34 cellular contexts compared by ENCODE assay signal in the genomic region with DNA sequence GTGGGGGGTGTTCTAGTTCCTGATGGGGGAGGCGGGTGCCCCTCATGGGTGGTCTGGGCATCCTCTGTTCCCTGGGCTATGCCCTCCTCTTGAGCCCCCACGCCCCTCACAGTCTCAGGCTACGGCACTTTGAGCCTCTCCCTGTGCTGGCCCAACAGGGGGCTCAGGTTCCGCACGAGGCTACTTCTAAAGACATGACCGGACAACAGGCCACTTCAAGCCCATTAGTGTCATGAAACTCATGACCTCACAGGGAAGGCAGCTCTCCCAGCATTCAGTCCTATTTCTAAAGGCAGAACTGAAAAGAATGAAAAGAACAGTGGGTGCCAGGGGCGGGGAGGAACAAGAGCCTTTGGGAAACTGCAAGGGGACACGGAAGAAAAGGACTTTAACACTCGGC. TPM values are rescaled to one million over a fixed set of nuclear protein-coding genes. Genes with fewer than 3 reads are reported as not detected.
DNase-seq lines count a peak whose midpoint lies in the region; FAIRE-seq and TF ChIP-seq lines count a peak whose summit lies in the region.
"Had no signal": no experiment of that assay in that cellular context is flagged by ENCODE, and none has a peak within 500 bp of the region (broad histone marks: within the 10 kb centered on the region; RNA-seq: fewer than 3 reads in every experiment).

No MANE protein-coding gene starts in this region.

- H3K14ac ChIP-seq in H1 (ENCODE audit: insufficient read length): no peak overlapping the region

- H3K27me3 Mint-ChIP-seq in nephron (ENCODE audit: low read depth) (no peaks in the 10 kb centered on the region), type B pancreatic cell (no peaks in the 10 kb centered on the region)

- no peak overlapping the region for H2BK120ac ChIP-seq in H1 (replicated peaks; ENCODE audit: low read depth, low read length)

- H4K20me1 ChIP-seq in H1 (replicated peaks in 1 of 2; ENCODE audit: control insufficient read depth in 1 of 2, insufficient read depth in 2 of 2, low read length in 2 of 2): no peaks in the 10 kb centered on the region

- no peak overlapping the region for H4K91ac ChIP-seq in H1 (replicated peaks; ENCODE audit: insufficient read length, low read length)

- no peak for TF ChIP-seq CTCF in H1 (IDR thresholded peaks at IDR 0.05; ENCODE audit: control extremely low read depth in 1 of 3, insufficient read depth in 1 of 3, low read depth in 1 of 3, low read length in 3 of 3)
- no peak for TF ChIP-seq CTCF in nephron (IDR thresholded peaks at IDR 0.05; ENCODE audit: unreplicated experiment in 3 of 3)
- no peak for TF ChIP-seq CTCF in type B pancreatic cell (conservative IDR thresholded peaks at IDR 0.05)

- TF ChIP-seq EP300 in H1 (IDR thresholded peaks at IDR 0.05; ENCODE audit: borderline replicate concordance in 1 of 2, low read depth in 2 of 2, low read length in 2 of 2): no peak

- H2BK20ac ChIP-seq in H1 (ENCODE audit: low read length): no peak overlapping the region

- H3K27me3 ChIP-seq in H1 (replicated peaks in 1 of 4; ENCODE audit: control insufficient read depth in 3 of 4, extremely low read depth in 1 of 4, insufficient read depth in 3 of 4, low read length in 3 of 4): no peaks in the 10 kb centered on the region
- H3K27me3 ChIP-seq: adrenal gland, brain microvascular endothelial cell, pancreas had no signal

- no peak overlapping the region for H3K23ac ChIP-seq in H1 (ENCODE audit: insufficient read length)

- 83% methylated on average over 6 of the region's 9 CpGs; no CpG with 5 or more reads in 1 of the 2 experiments for WGBS in H1 (ENCODE audit: extremely low coverage in 1 of 2, insufficient coverage in 1 of 2, insufficient read length in 1 of 2, insufficient replicate concordance in 2 of 2, low coverage in 1 of 2, low lambda C conversion rate in 2 of 2, missing lambda C conversion rate in 1 of 2), 2 experiments

- H3K9me3 ChIP-seq in H1 (ENCODE audit: insufficient read depth in 2 of 2, low read depth in 1 of 2, low read length in 1 of 2): no peaks in the 10 kb centered on the region
- H3K9me3 ChIP-seq: adrenal gland, pancreas, SK-N-SH, tibial artery had no signal

- H3K56ac ChIP-seq in H1 (replicated peaks; ENCODE audit: insufficient read length, low read depth, low read length): no peak overlapping the region

- H3K4me1 ChIP-seq in H1 (replicated peaks in 1 of 4; ENCODE audit: control insufficient read depth in 3 of 4, insufficient read depth in 4 of 4, low read length in 3 of 4): peaks cover 0 to 9% (median 5%) of the 10 kb centered on the region in 4 experiments; a peak in 5 of 7 replicates
- H3K4me1 ChIP-seq: adrenal gland, pancreas, tibial artery had no signal

- FAIRE-seq in H1 (lab: Jason Lieb, UNC): no peak
- FAIRE-seq: frontal cortex, GM18507, GM19239, H54, HTR-8/SVneo, K562, pancreas, TTC549 had no signal

- H4K5ac ChIP-seq in H1 (ENCODE audit: insufficient read length, low read depth, low read length): no peak overlapping the region

- peak overlapping the region; percentile 81 for H3K4ac ChIP-seq in H1 (replicated peaks; ENCODE audit: insufficient read length, low read depth, low read length)

- H3K79me1 ChIP-seq in H1 (ENCODE audit: low read depth, low read length): no peaks in the 10 kb centered on the region; the same call in 1 of the 2 replicates

- H3K9ac ChIP-seq in H1 (replicated peaks in 1 of 4; ENCODE audit: extremely low read depth in 1 of 4, low read depth in 3 of 4, low read length in 3 of 4): no peak overlapping the region
- H3K9ac ChIP-seq: SK-N-SH had no signal

- H2BK15ac ChIP-seq in H1 (ENCODE audit: low read length): peak overlapping the region; percentile 66; the same call in 1 of the 2 replicates

- H3K4me2 ChIP-seq in H1 (ENCODE audit: insufficient read depth in 1 of 2, low read depth in 2 of 2, low read length in 2 of 2): no peak overlapping the region; a peak in 1 of 4 replicates
- H3K4me2 ChIP-seq: SK-N-SH had no signal

- TF ChIP-seq POLR2A in H1 (IDR thresholded peaks at IDR 0.05; ENCODE audit: control extremely low read depth in 1 of 2, low read depth in 2 of 2, low read length in 2 of 2): no peak

- H4K8ac ChIP-seq in H1 (ENCODE audit: extremely low read depth, insufficient read depth, low read length): no peak overlapping the region

- H3K9me3 Mint-ChIP-seq in nephron (no peaks in the 10 kb centered on the region), type B pancreatic cell (no peaks in the 10 kb centered on the region)
- H3K9me3 Mint-ChIP-seq: activated naive CD4-positive, alpha-beta T cell treated with anti-CD3 and anti-CD28 coated beads for 36 hours; activated T-cell treated with anti-CD3 and anti-CD28 coated beads, Interleukin-2, amount 50 U/mL, for 72 hours; natural killer cell treated with Interleukin-12 subunit alpha and Interleukin-12 subunit beta and Interleukin-15 and Interleukin-18, amount 100 ng/mL, for 72 hours; T-helper 1 cell treated with Interleukin-12 subunit alpha and Interleukin-12 subunit beta and Interleukin-4 antibody, amounts not matched to agents 30 μg/mL and 1 μg/mL, for 36 hours had no signal

- H3K79me2 ChIP-seq in H1 (ENCODE audit: control insufficient read depth in 1 of 2, insufficient read depth in 2 of 2, low read length in 2 of 2): no peaks in the 10 kb centered on the region

- no peaks in the 10 kb centered on the region for H3K36me3 ChIP-seq in H1 (ENCODE audit: control insufficient read depth in 2 of 4, insufficient read depth in 4 of 4, low read length in 3 of 4)
- H3K36me3 ChIP-seq: adrenal gland, brain microvascular endothelial cell, pancreas, tibial artery had no signal

- H2AFZ ChIP-seq in H1 (ENCODE audit: low read length): no peak overlapping the region

- H3K4me1 Mint-ChIP-seq in nephron (peaks cover 35% of the 10 kb centered on the region), type B pancreatic cell (ENCODE audit: unreplicated experiment) (peaks cover 21% of the 10 kb centered on the region)

- peak overlapping the region; percentile 92; the same call in 1 of the 2 replicates for H2BK12ac ChIP-seq in H1 (ENCODE audit: low read depth, low read length)

- no peak for TF ChIP-seq RAD21 in H1 (IDR thresholded peaks at IDR 0.05 in 1 of 2, conservative IDR thresholded peaks at IDR 0.05 in 1 of 2; ENCODE audit: low read depth in 2 of 2, low read length in 2 of 2)

- H2BK5ac ChIP-seq in H1 (ENCODE audit: low read depth, low read length): peak overlapping the region; percentile 55

- H3K23me2 ChIP-seq in H1 (ENCODE audit: low read depth, low read length): peaks cover 5% of the 10 kb centered on the region; the same call in 1 of the 2 replicates

- no peak overlapping the region for H3K4me3 ChIP-seq in H1 (ENCODE audit: extremely low read depth in 1 of 4, insufficient read depth in 2 of 4, low read depth in 3 of 4, low read length in 4 of 4)
- H3K4me3 ChIP-seq: adrenal gland, K562, lung, pancreas, tibial artery had no signal

- H2AK5ac ChIP-seq in H1 (ENCODE audit: low read depth, low read length): no peak overlapping the region

- H3K4me3 Mint-ChIP-seq in nephron: no peak overlapping the region
- H3K4me3 Mint-ChIP-seq in type B pancreatic cell: no peak overlapping the region
- H3K4me3 Mint-ChIP-seq: activated naive CD4-positive, alpha-beta T cell treated with anti-CD3 and anti-CD28 coated beads for 36 hours; activated T-cell treated with anti-CD3 and anti-CD28 coated beads, Interleukin-2, amount 50 U/mL, for 72 hours; natural killer cell treated with Interleukin-12 subunit alpha and Interleukin-12 subunit beta and Interleukin-15 and Interleukin-18, amount 100 ng/mL, for 72 hours; T-helper 1 cell treated with Interleukin-12 subunit alpha and Interleukin-12 subunit beta and Interleukin-4 antibody, amounts not matched to agents 30 μg/mL and 1 μg/mL, for 36 hours had no signal

- POLR2A ChIA-PET in H1 (lab: Charles Lee; ENCODE audit: partially characterized antibody): interaction anchor here (0.7 to 1.6 kb wide), 3 partner anchors 10 to 129 kb away, joined by 3 to 4 read pairs (median 3); no protein-coding TSS in a partner anchor

- no peak overlapping the region for H3K27ac ChIP-seq in H1 (ENCODE audit: low read depth, low read length)
- H3K27ac ChIP-seq: 22Rv1, adrenal gland, brain microvascular endothelial cell, pancreas, tibial artery had no signal

- CTCF ChIA-PET in H1 (lab: Charles Lee; ENCODE audit: partially characterized antibody): interaction anchor here (1.1 to 2.7 kb wide), 3 partner anchors 12 to 83 kb away, joined by 5 to 16 read pairs (median 10); partner anchors contain the start of gene COL23A1

- DNase-seq in DMS79 treated with DMSO at 0.1 percent for 48 hours (lab: John Stamatoyannopoulos, UW) (peak; percentile 4), DMS79 (lab: John Stamatoyannopoulos, UW) (no peak), H1 (ENCODE audit: low read depth in 1 of 2, low spot score in 2 of 2) (no peak), type B pancreatic cell (ENCODE audit: extremely low spot score, unreplicated experiment) (no peak), NCI-H2029 (lab: John Stamatoyannopoulos, UW) (no peak), HPDE6-E6E7 (ENCODE audit: extremely low spot score) (no peak), GM19240 (ENCODE audit: insufficient read length, low spot score) (no peak)
- DNase-seq: activated CD4-positive, alpha-beta T cell treated with anti-CD3 and anti-CD28 coated beads, Interleukin-2, amount 50 U/mL, for 48 hours; activated naive CD4-positive, alpha-beta T cell treated with anti-CD3 and anti-CD28 coated beads for 36 hours; activated T-cell treated with anti-CD3 and anti-CD28 coated beads, Interleukin-2, amount 50 U/mL, for 72 hours; adrenal gland; brain microvascular endothelial cell; COR-L47; DMS53; NCI-H1048; NCI-H1694 treated with DMSO at 0.1 percent for 48 hours; NCI-H510A; RPMI8226; SK-N-SH; stimulated activated CD4-positive, alpha-beta T cell treated with anti-CD3 and anti-CD28 coated beads, Interleukin-4, amount 100 ng/mL, for 1 hour; tibial artery had no signal

- H3K27ac Mint-ChIP-seq in nephron (peak overlapping the region in 2 of 3 experiments; percentile 48 to 74), type B pancreatic cell (peak overlapping the region; percentile 46)
- H3K27ac Mint-ChIP-seq: activated naive CD4-positive, alpha-beta T cell treated with anti-CD3 and anti-CD28 coated beads for 36 hours; activated T-cell treated with anti-CD3 and anti-CD28 coated beads, Interleukin-2, amount 50 U/mL, for 72 hours; natural killer cell treated with Interleukin-12 subunit alpha and Interleukin-12 subunit beta and Interleukin-15 and Interleukin-18, amount 100 ng/mL, for 72 hours; T-helper 1 cell treated with Interleukin-12 subunit alpha and Interleukin-12 subunit beta and Interleukin-4 antibody, amounts not matched to agents 30 μg/mL and 1 μg/mL, for 36 hours had no signal

- no peaks in the 10 kb centered on the region for H3K36me3 Mint-ChIP-seq in nephron (ENCODE audit: low read depth)
- H3K36me3 Mint-ChIP-seq in type B pancreatic cell: no peaks in the 10 kb centered on the region
- H3K36me3 Mint-ChIP-seq: natural killer cell treated with Interleukin-12 subunit alpha and Interleukin-12 subunit beta and Interleukin-15 and Interleukin-18, amount 100 ng/mL, for 72 hours had no signal

- no peak overlapping the region for H3K18ac ChIP-seq in H1 (ENCODE audit: extremely low read depth, low read length)

RNA-seq across cellular contexts. Expression of gene COL23A1, which starts 45.0 kb away (rescaled TPM):
- 4.7 and 5.9 TPM in 2 replicates for total RNA-seq in H1 (2021; fragmentation: NEBNext Ultra II Directional; extraction: Animal tissue kit (Norgen Biotek cat#: 25700))
- polyA plus RNA-seq in H1 (2011; rRNA removed): 3.1 and 3.4 TPM in 2 replicates
- 3.7 TPM for polyA plus RNA-seq in H1 (2011; cell fraction: cytosol; rRNA removed)
- polyA plus RNA-seq in H1 (2011; cell fraction: nucleus; rRNA removed): 13.1 TPM
- polyA plus RNA-seq in H1 (2012, experiment 1 of 2): 3.3 to 7.6 TPM (median 5.1 TPM) in 4 replicates
- 2.5 TPM for polyA plus RNA-seq in H1 (2012, experiment 2 of 2)
- 11.9 TPM for polyA plus RNA-seq in H1 (2013, experiment 1 of 2)
- 11.9 TPM for polyA plus RNA-seq in H1 (2013, experiment 2 of 2)
- polyA minus RNA-seq in H1 (2011; rRNA and poly(A)+ RNA removed): 0.66 TPM in 2 replicates
- polyA minus RNA-seq in H1 (2011; cell fraction: cytosol; rRNA and poly(A)+ RNA removed): 3.5 TPM
- polyA minus RNA-seq in H1 (2011; cell fraction: nucleus; rRNA and poly(A)+ RNA removed): 2.7 TPM
- 1.5 and 15.5 TPM in 2 replicates for total RNA-seq in type B pancreatic cell (ENCODE audit: low replicate concordance)
- polyA plus RNA-seq: K562 had no signal
